Comparison of ENCODE assay signal across 9 cellular contexts in the genomic region with DNA sequence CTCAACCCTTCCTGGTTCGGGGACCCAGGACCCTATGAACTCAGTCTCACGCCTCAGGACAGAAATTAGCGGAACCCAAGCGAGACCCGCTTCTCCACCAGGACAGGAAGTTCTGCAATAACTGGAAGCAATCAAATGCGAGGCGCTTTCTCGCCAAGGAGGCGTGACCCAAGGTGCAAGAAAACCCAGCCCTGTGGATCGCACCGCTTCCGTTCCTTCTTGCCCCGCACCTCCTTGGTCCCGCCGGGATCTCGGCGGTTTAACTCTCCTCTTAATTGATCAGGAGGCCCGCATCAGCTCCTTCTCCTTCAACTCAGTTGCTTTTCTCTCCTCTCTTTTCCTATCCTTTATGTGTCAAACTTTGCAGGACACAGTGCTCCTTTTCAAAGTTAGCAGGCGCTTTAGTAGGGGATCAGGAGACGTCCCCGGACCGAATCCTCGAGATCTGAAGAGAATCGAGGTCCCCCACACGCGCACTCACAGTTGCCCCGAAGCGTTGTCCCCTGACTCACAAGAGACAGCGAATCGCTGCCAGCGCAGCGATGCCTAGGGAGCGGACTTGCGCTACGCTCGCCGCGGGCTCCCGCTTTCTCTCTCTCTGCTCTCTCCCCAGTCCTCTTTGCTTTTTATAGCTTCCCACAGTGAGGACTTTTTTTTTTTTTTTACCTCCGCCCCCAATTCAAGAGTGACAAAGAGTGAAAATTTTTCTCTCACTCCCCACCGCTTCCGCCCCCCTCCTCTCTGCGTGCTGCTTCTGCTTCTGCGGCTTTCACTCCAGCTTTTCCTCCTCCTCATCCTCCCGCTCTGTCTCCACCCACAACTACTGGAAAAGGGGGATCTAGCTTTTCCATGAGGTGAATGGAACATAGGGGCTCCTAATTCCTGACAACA. TPM values are rescaled to one million over a fixed set of nuclear protein-coding genes. Genes with fewer than 3 reads are reported as not detected.
A peak's percentile ranks its signal among the peaks of the same experiment; 100 is the strongest.
DNase-seq lines count a peak whose midpoint lies in the region; ATAC-seq, FAIRE-seq and TF ChIP-seq lines count a peak whose summit lies in the region.
"Had no signal": no experiment of that assay in that cellular context is flagged by ENCODE, and none has a peak within 500 bp of the region (broad histone marks: within the 10 kb centered on the region; RNA-seq: fewer than 3 reads in every experiment).

TSS of gene DKK2 (minus strand) at position 603 of the 891 bp plus-strand sequence. CDS start 722 bp downstream, outside the sequence.

- H3K4me2 ChIP-seq in H9 (ENCODE audit: insufficient read depth, insufficient read length, low read length), result peak within 1 kb of the TSS; percentile 82

- no peak within 1 kb of the TSS for H3K56ac ChIP-seq in H9 (ENCODE audit: insufficient read length, low read depth, low read length)

- FAIRE-seq in pancreas (lab: Jason Lieb, UNC) (no peak), GM12891 (lab: Jason Lieb, UNC) (no peak)

- H2BK15ac ChIP-seq in H9 (ENCODE audit: low read depth, low read length), result no peak within 1 kb of the TSS

- H3K9me3 Mint-ChIP-seq in H9, result peaks cover 0 to 2% of the 10 kb centered on the region in 2 experiments; a peak in 2 of 5 replicates

- peak within 1 kb of the TSS in 3 of 4 donors; percentile 8 to 47 (median 22) for H3K4me3 ChIP-seq in pancreas

- H3K36me3 ChIP-seq in pancreas, result no peaks in the 10 kb centered on the region
- H3K36me3 ChIP-seq: adrenal gland had no signal

- H3T11ph ChIP-seq in H9 (ENCODE audit: low read length), result no peak within 1 kb of the TSS

- H4K8ac ChIP-seq in H9 (replicated peaks; ENCODE audit: insufficient read length, low read depth, low read length), result no peak within 1 kb of the TSS

- peak; percentile 68 for ATAC-seq in foreskin keratinocyte
- peak; percentile 48 to 65 (median 56) for ATAC-seq in pancreas
- ATAC-seq in GM21825 (IDR thresholded peaks at IDR 0.05; ENCODE audit: unreplicated experiment), result no peak

- H2BK12ac ChIP-seq in H9 (ENCODE audit: insufficient read length, low read depth, low read length), result no peak within 1 kb of the TSS

- no peak within 1 kb of the TSS for H3K4ac ChIP-seq in H9 (ENCODE audit: low read depth, low read length)

- intact Hi-C loops in pancreas (cut with DNase I), result no loop called here

- H3K36me3 Mint-ChIP-seq in H9 (ENCODE audit: insufficient read depth in 1 of 3, low read depth in 3 of 3), result no peaks in the 10 kb centered on the region; a peak in 1 of 7 replicates

- in situ Hi-C loops in ACHN (cut with HindIII; ENCODE audit: low pct_ligation_motif_present, low pct_unique_long_range_greater_than_20kb, low sequenced_read_pairs), result no loop called here

- peaks cover 30% of the 10 kb centered on the region for H3K23me2 ChIP-seq in H9 (ENCODE audit: insufficient read length, low read depth, low read length, poor library complexity, severe bottlenecking)

- no peak within 1 kb of the TSS for H4K91ac ChIP-seq in H9 (ENCODE audit: insufficient read length, low read depth, low read length)

- H2BK20ac ChIP-seq in H9 (ENCODE audit: low read depth, low read length, poor library complexity, severe bottlenecking), result no peak within 1 kb of the TSS

- H3K27ac Mint-ChIP-seq in H9, result no peak within 1 kb of the TSS; a peak in 1 of 7 replicates

- no peak within 1 kb of the TSS for H3K18ac ChIP-seq in H9 (ENCODE audit: insufficient read length, low read depth, low read length)

- no peak within 1 kb of the TSS for H3K9ac ChIP-seq in H9 (ENCODE audit: extremely low read depth, insufficient read length, low read length)

- no peak within 1 kb of the TSS for H2BK120ac ChIP-seq in H9 (ENCODE audit: low read depth, low read length, poor library complexity, severe bottlenecking)

- H3K27me3 ChIP-seq in H9 (ENCODE audit: insufficient read depth, low read length) (peaks cover 33% of the 10 kb centered on the region), foreskin keratinocyte (peaks cover 94% of the 10 kb centered on the region), pancreas (peaks cover 0 to 39% (median 3%) of the 10 kb centered on the region in 4 donors)

- no peak for TF ChIP-seq POLR2A in GM12891 (IDR thresholded peaks at IDR 0.05; ENCODE audit: low read depth, low read length)

- H3K9me3 ChIP-seq in H9 (ENCODE audit: control insufficient read depth, low read depth, low read length) (no peaks in the 10 kb centered on the region), pancreas (no peaks in the 10 kb centered on the region)
- H3K9me3 ChIP-seq: adrenal gland had no signal

- no peak within 1 kb of the TSS for H2AFZ ChIP-seq in H9 (ENCODE audit: low read length)

- H3K79me2 ChIP-seq in H9 (ENCODE audit: insufficient read depth, low read length), result no peaks in the 10 kb centered on the region

- TF ChIP-seq CTCF in H9 (conservative IDR thresholded peaks at IDR 0.05), result no peak
- no peak for TF ChIP-seq CTCF in foreskin keratinocyte (conservative IDR thresholded peaks at IDR 0.05)
- no peak for TF ChIP-seq CTCF in pancreas (IDR thresholded peaks at IDR 0.05)

- H2BK5ac ChIP-seq in H9 (ENCODE audit: insufficient read length, low read length), result no peak within 1 kb of the TSS

- no peaks in the 10 kb centered on the region for H3K79me1 ChIP-seq in H9 (ENCODE audit: insufficient read depth, low read depth, low read length, poor library complexity, severe bottlenecking)

- H3K23ac ChIP-seq in H9 (ENCODE audit: insufficient read length, low read depth, low read length), result no peak within 1 kb of the TSS

- peaks cover 66% of the 10 kb centered on the region for H3K27me3 Mint-ChIP-seq in H9 (ENCODE audit: low read depth)

- peaks cover 34 to 40% of the 10 kb centered on the region in 2 experiments for H3K4me1 Mint-ChIP-seq in H9

- WGBS in H9 (ENCODE audit: extremely low coverage, insufficient read length, low lambda C conversion rate), result no CpG with 5 or more reads among the region's 45 CpGs
- 0 to 1% methylated on average over 45 of the region's 45 CpGs for WGBS in pancreas, 2 donors

- H3K27ac ChIP-seq in H9 (ENCODE audit: insufficient read length, low read depth, low read length), result no peak within 1 kb of the TSS
- no peak within 1 kb of the TSS for H3K27ac ChIP-seq in foreskin keratinocyte
- no peak within 1 kb of the TSS for H3K27ac ChIP-seq in pancreas
- H3K27ac ChIP-seq: adrenal gland had no signal

- H4K20me1 ChIP-seq in H9 (ENCODE audit: control insufficient read depth, insufficient read depth, insufficient read length), result no peaks in the 10 kb centered on the region

- H4K5ac ChIP-seq in H9 (ENCODE audit: insufficient read length, low read depth, low read length), result no peak within 1 kb of the TSS

- H3K4me1 ChIP-seq in H9 (ENCODE audit: insufficient read depth, low read length) (peaks cover 3% of the 10 kb centered on the region; the same call in 1 of the 2 replicates), foreskin keratinocyte (no peaks in the 10 kb centered on the region), pancreas (peaks cover 0 to 8% (median 0%) of the 10 kb centered on the region in 3 donors)

- no peak within 1 kb of the TSS; the same call in 1 of the 2 replicates for H3K14ac ChIP-seq in H9 (ENCODE audit: insufficient read depth, low read length)

- DNase-seq in ACHN, result peak; percentile 8
- peak; percentile 41 for DNase-seq in H9
- peak; percentile 23 for DNase-seq in UCSD-AML1 (lab: John Stamatoyannopoulos, UW; ENCODE audit: unreplicated experiment)
- DNase-seq in foreskin keratinocyte, result no peak
- peak in 4 of 6 donors; percentile 12 to 56 (median 32) for DNase-seq in pancreas
- DNase-seq in NCI-H1694 (lab: John Stamatoyannopoulos, UW), result no peak
- DNase-seq in GM12891 (ENCODE audit: insufficient read length, low spot score), result no peak

- peak within 1 kb of the TSS; percentile 69 to 93 for H3K4me3 Mint-ChIP-seq in H9

- H2AK5ac ChIP-seq in H9 (ENCODE audit: insufficient read length, low read length), result no peak within 1 kb of the TSS

TF ChIP-seq in GM12891, 5 proteins besides CTCF, POLR2A, EP300 and RAD21:
- TF ChIP-seq POLR2AphosphoS5 (IDR thresholded peaks at IDR 0.05; ENCODE audit: low read depth, low read length), result no peak
- no peak for TF ChIP-seq POU2F2 (IDR thresholded peaks at IDR 0.05; ENCODE audit: low read depth, low read length)
- no peak for TF ChIP-seq SPI1 (IDR thresholded peaks at IDR 0.05; ENCODE audit: low read depth, low read length)
- no peak for TF ChIP-seq PAX5 (IDR thresholded peaks at IDR 0.05; ENCODE audit: insufficient read depth, low read length, severe bottlenecking)
- no peak for TF ChIP-seq TAF1 (IDR thresholded peaks at IDR 0.05; ENCODE audit: low read depth, low read length)

RNA-seq across cellular contexts. Expression of gene DKK2, which starts in this region (rescaled TPM):
- 0.11 TPM in 1 of 2 replicates, not detected in the other for total RNA-seq in H9 (2021)
- total RNA-seq in foreskin keratinocyte, result 0.32 and 0.54 TPM in 2 replicates
- 0.12 and 0.13 TPM in 2 replicates for polyA plus RNA-seq in foreskin keratinocyte
- 1 to 10 TPM in 1 of 6 donors, under 1 TPM in 3, not detected in 2; 0.09 to 1.3 (median 0.49) TPM for total RNA-seq in pancreas
- under 1 TPM; 0.08 to 0.16 TPM for polyA plus RNA-seq in pancreas
- polyA plus RNA-seq in GM12891 (2012; ENCODE audit: low read depth, missing spikeins), result not detected

Comparison
In these comparisons a context has a peak if more than half of its experiments do, and no peak if none do; other contexts are left out.
1. Peak in DNase-seq and H3K4me2 ChIP-seq in H9; RNA of the gene not detected or under 1 TPM.
2. Peak in ATAC-seq in foreskin keratinocyte; RNA of the gene not detected or under 1 TPM.
3. DNase-seq: peak in ACHN (single experiment), UCSD-AML1 (single experiment) and pancreas (4 of 6); none in foreskin keratinocyte (0 of 2), NCI-H1694 (single experiment) and GM12891 (single experiment).